ENCODE assay signal across 11 cellular contexts in the genomic region with DNA sequence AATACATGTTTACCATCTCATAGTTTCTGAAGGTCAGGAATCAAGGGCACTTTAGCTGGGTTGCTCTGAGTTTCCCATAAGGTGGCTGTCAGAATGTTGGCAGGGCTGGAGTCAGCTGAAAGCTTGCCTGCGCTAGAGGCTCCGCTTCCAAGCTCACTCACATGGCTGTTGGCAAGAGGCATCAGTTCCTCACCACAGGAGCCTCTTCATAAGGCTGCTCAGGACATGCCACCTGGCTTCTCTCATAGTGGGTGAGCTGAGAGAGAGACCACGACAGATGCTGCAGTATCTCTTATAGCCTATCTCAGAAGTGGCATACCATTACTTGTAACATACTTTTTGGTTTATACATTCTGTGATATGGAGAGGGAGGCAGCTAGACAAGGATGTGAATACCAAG. TPM values are rescaled to one million over a fixed set of nuclear protein-coding genes. Genes with fewer than 3 reads are reported as not detected.
DNase-seq lines count a peak whose midpoint lies in the region; ATAC-seq, FAIRE-seq and TF ChIP-seq lines count a peak whose summit lies in the region.
"Had no signal": no experiment of that assay in that cellular context is flagged by ENCODE, and none has a peak within 500 bp of the region (broad histone marks: within the 10 kb centered on the region; RNA-seq: fewer than 3 reads in every experiment).

No MANE protein-coding gene starts in this region.

- no peaks in the 10 kb centered on the region for H3K9me3 ChIP-seq in prostate gland
- H3K9me3 ChIP-seq: Caco-2 had no signal

- H3K27ac ChIP-seq in prostate gland = no peak overlapping the region
- H3K27ac ChIP-seq: foreskin keratinocyte had no signal

- H3K27me3 ChIP-seq in prostate gland (replicated peaks; ENCODE audit: insufficient read depth) = no peaks in the 10 kb centered on the region
- H3K27me3 ChIP-seq: foreskin keratinocyte had no signal

- intact Hi-C loops in prostate gland (cut with DNase I) = no loop called here

- DNase-seq in LHCN-M2 (ENCODE audit: low read depth) (peak; percentile 51), NCI-H524 treated with DMSO at 0.1 percent for 48 hours (lab: John Stamatoyannopoulos, UW) (peak; percentile 87), fibroblast of villous mesenchyme (ENCODE audit: low read depth) (peak; percentile 9), prostate gland (ENCODE audit: low spot score) (peak; percentile 13), RCC 7860 (ENCODE audit: low spot score) (no peak)
- no peak for DNase-seq in activated CD4-positive, alpha-beta T cell treated with anti-CD3 and anti-CD28 coated beads for 4 hours
- DNase-seq in activated CD4-positive, alpha-beta T cell treated with anti-CD3 and anti-CD28 coated beads for 1 hour = no peak
- DNase-seq: activated CD8-positive, alpha-beta memory T cell treated with anti-CD3 and anti-CD28 coated beads, Interleukin-2, amount 10 ng/mL, durations not matched to agents 7 days and 5 days; Caco-2; foreskin keratinocyte had no signal

- no peak for ATAC-seq in HG03571 (IDR thresholded peaks at IDR 0.05; ENCODE audit: unreplicated experiment)
- ATAC-seq: activated CD8-positive, alpha-beta memory T cell treated with anti-CD3 and anti-CD28 coated beads, Interleukin-2, amount 10 ng/mL, durations not matched to agents 7 days and 5 days; foreskin keratinocyte had no signal

- H3K4me3 ChIP-seq in fibroblast of villous mesenchyme (ENCODE audit: low read depth, low read length) = no peak overlapping the region
- no peak overlapping the region for H3K4me3 ChIP-seq in prostate gland

- no peak for FAIRE-seq in RCC 7860 (lab: Jason Lieb, UNC)

- TF ChIP-seq CTCF in fibroblast of villous mesenchyme (IDR thresholded peaks at IDR 0.05; ENCODE audit: insufficient read depth, low read depth, low read length) = no peak
- TF ChIP-seq CTCF in prostate gland (IDR thresholded peaks at IDR 0.05) = no peak

- no peaks in the 10 kb centered on the region for H3K4me1 ChIP-seq in prostate gland (replicated peaks)
- H3K4me1 ChIP-seq: Caco-2 had no signal

- 14% methylated on average over 3 of the region's 3 CpGs for WGBS in prostate gland

- TF ChIP-seq POLR2A in prostate gland (IDR thresholded peaks at IDR 0.05) = no peak

- no peaks in the 10 kb centered on the region for H3K36me3 ChIP-seq in prostate gland

RNA-seq across cellular contexts. Expression of gene HADHB, which starts 7.2 kb away (rescaled TPM):
- total RNA-seq in LHCN-M2 (2014; rRNA removed) = 114 and 118 TPM in 2 replicates
- 97.4 TPM for polyA plus RNA-seq in LHCN-M2 (2012)
- total RNA-seq in fibroblast of villous mesenchyme = 80.5 and 106 TPM in 2 replicates
- 100 to 1,000 TPM; 119 to 130 TPM for total RNA-seq in prostate gland

RNA-seq across cellular contexts. Expression of gene HADHA, which starts 7.5 kb away (rescaled TPM):
- total RNA-seq in LHCN-M2 (2014; rRNA removed) (122 and 127 TPM in 2 replicates), fibroblast of villous mesenchyme (120 and 122 TPM in 2 replicates), prostate gland (100 to 1,000 TPM in 1 of 2 donors, 10 to 100 TPM in 1; 96.6 to 107 TPM)
- polyA plus RNA-seq in LHCN-M2 (2012) = 120 TPM

Comparison
In these comparisons a context has a peak if more than half of its experiments do, and no peak if none do; other contexts are left out.
1. DNase-seq: peak in LHCN-M2 (single experiment), NCI-H524 treated with DMSO at 0.1 percent for 48 hours (single experiment), fibroblast of villous mesenchyme (single experiment) and prostate gland (single experiment); none in activated CD4-positive, alpha-beta T cell treated with anti-CD3 and anti-CD28 coated beads for 4 hours (0 of 2), RCC 7860 (single experiment) and activated CD4-positive, alpha-beta T cell treated with anti-CD3 and anti-CD28 coated beads for 1 hour (single experiment).